In the genomic region with DNA sequence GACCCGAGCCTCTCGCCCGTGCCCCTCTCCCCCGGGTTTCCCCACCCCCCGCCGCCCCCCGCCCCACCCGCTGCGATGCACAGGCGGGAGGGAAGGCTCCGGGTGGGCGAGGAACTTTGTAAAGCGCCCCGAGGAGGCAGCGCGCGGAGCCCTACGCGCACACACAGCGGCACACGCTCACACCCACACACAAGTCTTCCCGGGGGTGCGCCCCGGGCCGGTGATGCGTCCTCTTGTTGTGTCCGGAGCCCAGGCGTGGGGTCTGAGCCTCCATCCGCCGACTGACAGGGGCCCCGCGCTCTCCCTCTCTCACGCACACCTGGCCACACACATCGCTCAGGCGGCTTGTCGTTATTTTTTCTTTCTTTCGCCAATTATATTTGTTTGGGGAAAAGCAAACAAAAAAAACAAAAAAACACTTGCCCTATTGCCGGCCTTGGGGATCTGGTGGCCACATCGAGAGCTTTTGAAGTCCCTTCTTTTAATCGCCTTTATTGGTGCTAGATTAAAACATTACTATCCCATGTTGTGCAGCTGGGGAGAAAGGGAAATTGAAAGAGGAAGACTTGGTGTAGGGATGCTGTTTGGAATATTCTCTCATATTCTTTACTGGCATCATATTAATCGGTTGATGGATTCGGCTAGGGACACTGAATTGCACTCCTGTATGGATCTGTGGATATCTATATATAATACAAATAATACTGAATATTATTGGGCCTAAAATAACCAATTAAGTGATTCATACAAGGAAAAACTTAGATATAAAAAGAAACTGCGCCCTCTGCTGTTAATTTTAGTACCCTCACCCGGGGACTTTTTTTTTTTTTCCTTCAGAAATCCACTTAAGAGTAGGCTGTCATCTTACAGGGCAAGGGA, we compare ENCODE assay signal across 8 cellular contexts. TPM values are rescaled to one million over a fixed set of nuclear protein-coding genes. Genes with fewer than 3 reads are reported as not detected.
DNase-seq lines count a peak whose midpoint lies in the region; ATAC-seq, FAIRE-seq and TF ChIP-seq lines count a peak whose summit lies in the region.

No MANE protein-coding gene starts in this region.

- H3K36me3 Mint-ChIP-seq in memory B cell, result no peaks in the 10 kb centered on the region

- peak overlapping the region; percentile 84 for H3K27ac Mint-ChIP-seq in memory B cell

- H3K27ac ChIP-seq in endothelial cell of umbilical vein (ENCODE audit: insufficient read depth, low read depth, low read length), result no peak overlapping the region
- no peak overlapping the region for H3K27ac ChIP-seq in thymus (ENCODE audit: low read depth)

- no peaks in the 10 kb centered on the region for H3K9me3 Mint-ChIP-seq in memory B cell

- ATAC-seq in GM21717 (IDR thresholded peaks at IDR 0.05; ENCODE audit: unreplicated experiment) (peak; percentile 57), memory B cell (ENCODE audit: low read depth) (peak; percentile 41), GM21786 (IDR thresholded peaks at IDR 0.05; ENCODE audit: unreplicated experiment) (no peak)

- no TSS peak for BruUV-seq in endothelial cell of umbilical vein (replicated peaks; lab: Mats Ljungman, UMichigan)

- peak; percentile 38 for TF ChIP-seq CTCF in endothelial cell of umbilical vein (IDR thresholded peaks at IDR 0.05; ENCODE audit: extremely low read depth in 1 of 2, insufficient read depth in 1 of 2, low read depth in 1 of 2, low read length in 2 of 2)

- peak overlapping the region; percentile 52 for H3K4me2 ChIP-seq in endothelial cell of umbilical vein (ENCODE audit: insufficient read depth, low read length)

- H3K4me1 ChIP-seq in endothelial cell of umbilical vein (ENCODE audit: control insufficient read depth, extremely low read depth, insufficient read depth, low read length) (peaks cover 8% of the 10 kb centered on the region), thymus (ENCODE audit: control insufficient read depth, insufficient read depth, low read length) (peaks cover 7% of the 10 kb centered on the region)

- no peaks in the 10 kb centered on the region for H3K79me2 ChIP-seq in endothelial cell of umbilical vein (ENCODE audit: control insufficient read depth, insufficient read depth, low read length)

- CTCF ChIA-PET in endothelial cell of umbilical vein (lab: Charles Lee), result interaction anchor here (1.2 to 1.7 kb wide), 2 partner anchors 11 to 22 kb away, joined by 5 to 6 read pairs; no protein-coding TSS in a partner anchor

- dilution Hi-C loops in endothelial cell of umbilical vein (cut with MboI; ENCODE audit: extremely low pct_ligation_motif_present, low sequenced_read_pairs), result no loop called here

- WGBS in thymus, result 1% methylated on average over 44 of the region's 44 CpGs

- intact Hi-C loops in endothelial cell of umbilical vein (cut with micrococcal nuclease), result loop anchor here (1.0 kb wide), 1 partner anchor 1119 kb away; no protein-coding TSS in a partner anchor

- no peaks in the 10 kb centered on the region for H3K9me1 ChIP-seq in endothelial cell of umbilical vein (replicated peaks; ENCODE audit: control insufficient read depth, extremely low read depth, insufficient read depth, low read length)

- H3K9me3 ChIP-seq in endothelial cell of umbilical vein (replicated peaks; ENCODE audit: control insufficient read depth, insufficient read depth, low read length) (no peaks in the 10 kb centered on the region), thymus (ENCODE audit: control insufficient read depth) (no peaks in the 10 kb centered on the region)

- H3K4me1 Mint-ChIP-seq in memory B cell, result peaks cover 15% of the 10 kb centered on the region

- peaks cover 17 to 19% of the 10 kb centered on the region in 2 experiments for H3K27me3 ChIP-seq in endothelial cell of umbilical vein (ENCODE audit: control insufficient read depth in 2 of 2, insufficient read depth in 2 of 2, low read length in 2 of 2)
- H3K27me3 ChIP-seq in thymus (ENCODE audit: control insufficient read depth, insufficient read depth), result peaks cover 41% of the 10 kb centered on the region

- DNase-seq in DMS53 treated with DMSO at 0.1 percent for 48 hours (lab: John Stamatoyannopoulos, UW; ENCODE audit: unreplicated experiment), result peak; percentile 62
- DNase-seq in NCI-H128 (lab: John Stamatoyannopoulos, UW; ENCODE audit: unreplicated experiment), result peak; percentile 27
- peak; percentile 1 for DNase-seq in UCSD-AML1 (lab: John Stamatoyannopoulos, UW; ENCODE audit: unreplicated experiment)
- peak; percentile 65 for DNase-seq in endothelial cell of umbilical vein (ENCODE audit: low read depth, low spot score)
- DNase-seq in memory B cell (ENCODE audit: low spot score in 2 of 2), result peak; percentile 38 to 40

- H3K36me3 ChIP-seq in endothelial cell of umbilical vein (ENCODE audit: control insufficient read depth in 2 of 2, extremely low read depth in 1 of 2, insufficient read depth in 2 of 2, low read length in 2 of 2) (no peaks in the 10 kb centered on the region), thymus (ENCODE audit: control insufficient read depth, insufficient read depth) (no peaks in the 10 kb centered on the region)

- H3K4me3 ChIP-seq in endothelial cell of umbilical vein (replicated peaks in 1 of 3; ENCODE audit: insufficient read depth in 1 of 3, low read depth in 1 of 3, low read length in 3 of 3) (peak overlapping the region; percentile 7 to 33 (median 21)), thymus (ENCODE audit: low read length) (peak overlapping the region; percentile 47)

- H3K9ac ChIP-seq in endothelial cell of umbilical vein (replicated peaks; ENCODE audit: extremely low read depth, insufficient read depth, low read length), result no peak overlapping the region

- H3K27me3 Mint-ChIP-seq in memory B cell, result peaks cover 1% of the 10 kb centered on the region

- peak overlapping the region; percentile 26 for H2AFZ ChIP-seq in endothelial cell of umbilical vein (ENCODE audit: low read depth, low read length)

- FAIRE-seq in endothelial cell of umbilical vein (lab: Jason Lieb, UNC), result peak; percentile 15

- TF ChIP-seq POLR2A in endothelial cell of umbilical vein (IDR thresholded peaks at IDR 0.05; ENCODE audit: low read depth, low read length), result no peak

- H4K20me1 ChIP-seq in endothelial cell of umbilical vein (replicated peaks; ENCODE audit: control insufficient read depth, extremely low read depth, insufficient read depth, low read length), result no peaks in the 10 kb centered on the region

- POLR2A ChIA-PET in endothelial cell of umbilical vein (lab: Charles Lee), result no interaction called here

- H3K4me3 Mint-ChIP-seq in memory B cell, result peak overlapping the region; percentile 91

TF ChIP-seq in endothelial cell of umbilical vein, 7 proteins besides CTCF, POLR2A, EP300 and RAD21:
- TF ChIP-seq POLR2AphosphoS5 (IDR thresholded peaks at IDR 0.05; ENCODE audit: insufficient read depth, low read depth, low read length) (no peak), GATA2 (IDR thresholded peaks at IDR 0.05; ENCODE audit: insufficient read depth, insufficient read length, low read depth, low read length) (no peak), MAX (IDR thresholded peaks at IDR 0.05; ENCODE audit: insufficient read depth, insufficient read length) (no peak), FOS (IDR thresholded peaks at IDR 0.05; ENCODE audit: borderline replicate concordance, insufficient read depth, low read length) (no peak), JUN (IDR thresholded peaks at IDR 0.05; ENCODE audit: borderline replicate concordance, insufficient read depth, insufficient read length, low read depth) (no peak), EZH2 (IDR thresholded peaks at IDR 0.05; ENCODE audit: borderline replicate concordance, low read depth, low read length, severe bottlenecking) (no peak), MYC (IDR thresholded peaks at IDR 0.05; ENCODE audit: low read depth, low read length) (no peak)

RNA-seq across cellular contexts. Expression of gene NTNG1, which starts 0.9 kb away (rescaled TPM):
- total RNA-seq in endothelial cell of umbilical vein, result not detected in 2 replicates
- polyA plus RNA-seq in endothelial cell of umbilical vein (not detected in 2 replicates), thymus (1.6 TPM)
- polyA plus RNA-seq in endothelial cell of umbilical vein (2011; cell fraction: cytosol; rRNA removed), result not detected in 2 replicates
- not detected in 2 replicates for polyA plus RNA-seq in endothelial cell of umbilical vein (2011; cell fraction: nucleus; rRNA removed)
- 0.14 and 0.19 TPM in 2 replicates for polyA plus RNA-seq in endothelial cell of umbilical vein (2012)
- polyA minus RNA-seq in endothelial cell of umbilical vein, result not detected in 2 replicates
- not detected for polyA minus RNA-seq in endothelial cell of umbilical vein (2011; cell fraction: cytosol; rRNA and poly(A)+ RNA removed)
- polyA minus RNA-seq in endothelial cell of umbilical vein (2011; cell fraction: nucleus; rRNA and poly(A)+ RNA removed), result not detected in 2 replicates

Comparison
In these comparisons a context has a peak if more than half of its experiments do, and no peak if none do; other contexts are left out.
1. DNase-seq: peak in every context shown above with its lines; median percentile 65 in endothelial cell of umbilical vein; 62 in DMS53 treated with DMSO at 0.1 percent for 48 hours; 39 in memory B cell; 27 in NCI-H128; 1 in UCSD-AML1.